ENCODE assay signal across 18 cellular contexts in genomic region chr5:416636-416960, GRCh38. TPM values are rescaled to one million over a fixed set of nuclear protein-coding genes. Genes with fewer than 3 reads are reported as not detected.
A peak's percentile ranks its signal among the peaks of the same experiment; 100 is the strongest.
DNase-seq lines count a peak whose midpoint lies in the region; ATAC-seq and TF ChIP-seq lines count a peak whose summit lies in the region.
"Had no signal": no experiment of that assay in that cellular context is flagged by ENCODE, and none has a peak within 500 bp of the region (broad histone marks: within the 10 kb centered on the region; RNA-seq: fewer than 3 reads in every experiment).

No MANE protein-coding gene starts in this region.

- peak overlapping the region; percentile 37 for H3K27ac Mint-ChIP-seq in activated T-cell treated with anti-CD3 and anti-CD28 coated beads, Interleukin-2, amount 50 U/mL, for 24 hours
- H3K27ac Mint-ChIP-seq in brain, result peak overlapping the region in 3 of 5 experiments; percentile 71 to 96 (median 90)
- H3K27ac Mint-ChIP-seq in neural progenitor cell, result peak overlapping the region; percentile 69

- H3K4me2 ChIP-seq in neural progenitor cell, result no peak overlapping the region

- H3K4me3 Mint-ChIP-seq in activated T-cell treated with anti-CD3 and anti-CD28 coated beads, Interleukin-2, amount 50 U/mL, for 24 hours, result no peak overlapping the region
- no peak overlapping the region for H3K4me3 Mint-ChIP-seq in brain
- H3K4me3 Mint-ChIP-seq in neural progenitor cell, result no peak overlapping the region

- no peaks in the 10 kb centered on the region for H3K27me3 ChIP-seq in neural progenitor cell
- H3K27me3 ChIP-seq in tibial artery, result peaks cover 0 to 5% of the 10 kb centered on the region in 2 donors
- H3K27me3 ChIP-seq: BLaER1 treated with 17β-estradiol and CSF1 and Interleukin-3, amounts not matched to agents 10 nM and 100 nM had no signal

- no peaks in the 10 kb centered on the region for H3K36me3 ChIP-seq in neural progenitor cell
- H3K36me3 ChIP-seq in tibial artery, result no peaks in the 10 kb centered on the region
- H3K36me3 ChIP-seq: BLaER1 treated with 17β-estradiol and CSF1 and Interleukin-3, amounts not matched to agents 10 nM and 100 nM had no signal

- H3K4me1 ChIP-seq in neural progenitor cell (peaks cover 4% of the 10 kb centered on the region), tibial artery (peaks cover 0 to 15% (median 0%) of the 10 kb centered on the region in 4 donors)

- no peaks in the 10 kb centered on the region for H4K20me1 ChIP-seq in neural progenitor cell (ENCODE audit: low read depth)
- H4K20me1 ChIP-seq: BLaER1 treated with 17β-estradiol and CSF1 and Interleukin-3, amounts not matched to agents 10 nM and 100 nM had no signal

- DNase-seq in activated T-cell treated with anti-CD3 and anti-CD28 coated beads, Interleukin-2, amount 50 U/mL, for 24 hours, result no peak
- no peak for DNase-seq in activated T-cell treated with anti-CD3 and anti-CD28 coated beads, Interleukin-2, amount 50 U/mL, for 1 hour
- DNase-seq in neural progenitor cell (ENCODE audit: low spot score) (no peak), tibial artery (peak; percentile 10 to 51), foreskin melanocyte (no peak)
- no peak for DNase-seq in activated CD8-positive, alpha-beta memory T cell treated with anti-CD3 and anti-CD28 coated beads for 24 hours
- DNase-seq: 8988T, DMS153, Karpas-422, MM.1S, NCI-H1105 treated with DMSO at 0.1 percent for 48 hours, NCI-H187, NCI-H2171, NCI-H446 treated with DMSO at 0.1 percent for 48 hours, NCI-H774 had no signal

- no peaks in the 10 kb centered on the region for H3K9me3 Mint-ChIP-seq in activated T-cell treated with anti-CD3 and anti-CD28 coated beads, Interleukin-2, amount 50 U/mL, for 24 hours
- H3K9me3 Mint-ChIP-seq in brain, result peaks cover 0 to 2% (median 0%) of the 10 kb centered on the region in 5 experiments
- H3K9me3 Mint-ChIP-seq in neural progenitor cell, result no peaks in the 10 kb centered on the region

- H3K27me3 Mint-ChIP-seq in activated T-cell treated with anti-CD3 and anti-CD28 coated beads, Interleukin-2, amount 50 U/mL, for 24 hours, result peaks cover 3% of the 10 kb centered on the region
- H3K27me3 Mint-ChIP-seq in brain, result no peaks in the 10 kb centered on the region
- H3K27me3 Mint-ChIP-seq in neural progenitor cell (ENCODE audit: insufficient read depth, low read depth), result peaks cover 19% of the 10 kb centered on the region

- ATAC-seq in GM18520 (IDR thresholded peaks at IDR 0.05; ENCODE audit: unreplicated experiment), result no peak

- H3K9ac ChIP-seq in neural progenitor cell, result no peak overlapping the region

- no peak overlapping the region for H2AFZ ChIP-seq in neural progenitor cell (replicated peaks)

- H3K9me3 ChIP-seq in neural progenitor cell (ENCODE audit: low read depth), result no peaks in the 10 kb centered on the region
- H3K9me3 ChIP-seq in tibial artery, result no peaks in the 10 kb centered on the region

- no peaks in the 10 kb centered on the region for H3K79me2 ChIP-seq in neural progenitor cell (ENCODE audit: low read depth)

- peaks cover 11% of the 10 kb centered on the region for H3K36me3 Mint-ChIP-seq in activated T-cell treated with anti-CD3 and anti-CD28 coated beads, Interleukin-2, amount 50 U/mL, for 24 hours (ENCODE audit: low read depth)
- H3K36me3 Mint-ChIP-seq in brain, result no peaks in the 10 kb centered on the region
- no peaks in the 10 kb centered on the region for H3K36me3 Mint-ChIP-seq in neural progenitor cell

- H3K27ac ChIP-seq in neural progenitor cell, result no peak overlapping the region
- H3K27ac ChIP-seq in tibial artery, result no peak overlapping the region

- no peak overlapping the region for H3K4me3 ChIP-seq in neural progenitor cell
- H3K4me3 ChIP-seq in tibial artery, result no peak overlapping the region
- H3K4me3 ChIP-seq: BLaER1 treated with 17β-estradiol and CSF1 and Interleukin-3, amounts not matched to agents 10 nM and 100 nM had no signal

- intact Hi-C loops in tibial artery (cut with DNase I; ENCODE audit: low total_unique reads), result no loop called here

- TF ChIP-seq CTCF in brain (conservative IDR thresholded peaks at IDR 0.05), result no peak
- TF ChIP-seq CTCF in neural progenitor cell (IDR thresholded peaks at IDR 0.05), result no peak
- no peak for TF ChIP-seq CTCF in tibial artery (IDR thresholded peaks at IDR 0.05)

- H3K4me1 Mint-ChIP-seq in activated T-cell treated with anti-CD3 and anti-CD28 coated beads, Interleukin-2, amount 50 U/mL, for 24 hours (ENCODE audit: low read depth), result peaks cover 25% of the 10 kb centered on the region
- H3K4me1 Mint-ChIP-seq in brain (peaks cover 68% of the 10 kb centered on the region), neural progenitor cell (peaks cover 49% of the 10 kb centered on the region)

- no peaks in the 10 kb centered on the region for H3F3A ChIP-seq in neural progenitor cell (ENCODE audit: low read depth)

RNA-seq across cellular contexts. Expression of gene EXOC3, which starts 26.4 kb away (rescaled TPM):
- polyA plus RNA-seq in brain (ENCODE audit: insufficient read depth, low read depth, low replicate concordance), result 69.2 TPM
- 19.2 and 37.6 TPM in 2 replicates for total RNA-seq in neural progenitor cell (ENCODE audit: low replicate concordance)

Comparison
In these comparisons a context has a peak if more than half of its experiments do, and no peak if none do; other contexts are left out.
1. DNase-seq: peak in tibial artery (2 of 2); none in activated T-cell treated with anti-CD3 and anti-CD28 coated beads, Interleukin-2, amount 50 U/mL, for 24 hours (single experiment), activated T-cell treated with anti-CD3 and anti-CD28 coated beads, Interleukin-2, amount 50 U/mL, for 1 hour (single experiment), neural progenitor cell (single experiment), foreskin melanocyte (single experiment) and activated CD8-positive, alpha-beta memory T cell treated with anti-CD3 and anti-CD28 coated beads for 24 hours (single experiment).
2. H3K27ac Mint-ChIP-seq: peak in every context shown above with its lines; median percentile 90 in brain; 69 in neural progenitor cell; 37 in activated T-cell treated with anti-CD3 and anti-CD28 coated beads, Interleukin-2, amount 50 U/mL, for 24 hours.